15 cellular contexts compared by ENCODE assay signal in the genomic region with DNA sequence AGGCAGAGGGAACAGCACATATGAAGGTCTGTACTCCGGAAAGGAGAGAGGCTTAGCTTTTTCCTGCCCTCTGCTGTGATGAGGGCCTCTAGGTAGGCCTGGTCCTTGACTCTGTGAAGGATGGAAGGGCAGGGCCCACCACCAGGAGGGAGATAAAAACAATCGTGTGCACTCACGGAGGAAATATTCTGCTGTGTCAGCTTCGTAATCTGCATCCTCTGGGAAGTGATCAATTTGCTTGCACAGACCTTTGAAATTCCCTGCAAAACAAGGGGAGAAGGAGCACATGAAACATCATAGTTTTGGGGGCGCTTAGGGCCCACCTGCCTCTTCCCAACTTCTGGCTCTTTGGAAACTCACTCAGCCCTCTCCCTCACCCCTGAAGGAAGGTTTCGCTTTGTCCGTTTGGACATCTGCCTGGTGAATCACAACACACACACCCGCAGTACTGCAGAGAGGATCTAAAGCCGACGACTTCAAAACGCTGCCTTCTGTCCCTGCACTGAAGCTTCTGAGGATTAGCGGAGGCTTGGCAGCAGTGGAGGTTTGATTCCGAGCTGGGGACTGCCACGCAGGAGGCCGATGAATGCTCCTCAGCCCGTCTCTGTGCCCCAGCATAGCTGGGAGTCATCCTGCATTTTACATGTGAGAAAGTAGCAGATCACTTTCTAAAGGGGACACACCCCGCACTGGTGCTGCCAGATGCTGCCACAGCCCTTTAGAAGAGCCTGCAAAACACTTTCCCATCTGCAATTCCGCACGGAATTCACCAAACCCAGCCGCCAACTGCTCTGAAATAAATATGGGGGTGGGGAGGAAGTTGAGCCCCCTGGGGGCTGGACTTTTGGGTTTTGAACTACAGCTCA. TPM values are rescaled to one million over a fixed set of nuclear protein-coding genes. Genes with fewer than 3 reads are reported as not detected.
DNase-seq lines count a peak whose midpoint lies in the region; ATAC-seq, FAIRE-seq and TF ChIP-seq lines count a peak whose summit lies in the region.
"Had no signal": no experiment of that assay in that cellular context is flagged by ENCODE, and none has a peak within 500 bp of the region (broad histone marks: within the 10 kb centered on the region; RNA-seq: fewer than 3 reads in every experiment).

No MANE protein-coding gene starts in this region.

- H3K9ac ChIP-seq in astrocyte (ENCODE audit: low read length) = peak overlapping the region; percentile 33

- H3K4me1 ChIP-seq in astrocyte (ENCODE audit: insufficient read depth, low read length) (peaks cover 5% of the 10 kb centered on the region), aorta (ENCODE audit: control insufficient read depth in 1 of 2, insufficient read depth in 2 of 2, low read length in 2 of 2) (no peaks in the 10 kb centered on the region)
- H3K4me1 ChIP-seq: left ventricle myocardium inferior had no signal

- H3K27ac ChIP-seq in astrocyte (ENCODE audit: low read depth, low read length) (no peak overlapping the region), aorta (ENCODE audit: low read depth in 1 of 2, low read length in 2 of 2) (no peak overlapping the region)
- H3K27ac ChIP-seq: 22Rv1, left ventricle myocardium inferior, neutrophil had no signal

- no peak for TF ChIP-seq CTCF in astrocyte (IDR thresholded peaks at IDR 0.05; ENCODE audit: insufficient read depth, low read depth, low read length)
- TF ChIP-seq CTCF in glutamatergic neuron (IDR thresholded peaks at IDR 0.05; ENCODE audit: partially characterized antibody, unreplicated experiment) = no peak

- WGBS in aorta, 2 donors = 40 to 47% methylated on average over 20 of the region's 20 CpGs

- peak; percentile 48 for DNase-seq in DMS 273 (lab: John Stamatoyannopoulos, UW; ENCODE audit: unreplicated experiment)
- no peak for DNase-seq in DMS 273 treated with DMSO at 0.1 percent for 48 hours (lab: John Stamatoyannopoulos, UW)
- peak; percentile 53 for DNase-seq in astrocyte (ENCODE audit: low read depth)
- peak; percentile 38 for DNase-seq in glutamatergic neuron
- peak; percentile 16 to 63 for DNase-seq in aorta
- DNase-seq in NCI-H1417 (lab: John Stamatoyannopoulos, UW) = no peak
- no peak for DNase-seq in activated CD8-positive, alpha-beta memory T cell treated with anti-CD3 and anti-CD28 coated beads, Interleukin-2, amount 50 U/mL, for 48 hours
- DNase-seq: GDM1, left ventricle myocardium inferior, NCI-H1930 had no signal

- H3K4me3 Mint-ChIP-seq in astrocyte (ENCODE audit: unreplicated experiment) (no peak overlapping the region), glutamatergic neuron (ENCODE audit: unreplicated experiment) (peak overlapping the region; percentile 77)

- H3K4me1 Mint-ChIP-seq in astrocyte (ENCODE audit: low read depth, unreplicated experiment) = peaks cover 10% of the 10 kb centered on the region
- H3K4me1 Mint-ChIP-seq in glutamatergic neuron (ENCODE audit: low read depth, unreplicated experiment) = peaks cover 66% of the 10 kb centered on the region

- peak overlapping the region; percentile 71 for H3K4me2 ChIP-seq in astrocyte (ENCODE audit: low read length)

- H3K36me3 ChIP-seq in astrocyte (ENCODE audit: insufficient read depth, low read length) (no peaks in the 10 kb centered on the region), aorta (ENCODE audit: control insufficient read depth in 1 of 2, insufficient read depth in 2 of 2, low read length in 1 of 2) (no peaks in the 10 kb centered on the region)
- H3K36me3 ChIP-seq: left ventricle myocardium inferior, neutrophil had no signal

- H3K4me3 ChIP-seq in astrocyte (ENCODE audit: insufficient read depth, low read depth, low read length) (peak overlapping the region; percentile 14), aorta (ENCODE audit: low read length in 2 of 2) (no peak overlapping the region)
- H3K4me3 ChIP-seq: left ventricle myocardium inferior had no signal

- H3K27me3 ChIP-seq in astrocyte (ENCODE audit: insufficient read depth, low read length) (peaks cover 27% of the 10 kb centered on the region), aorta (ENCODE audit: control insufficient read depth in 1 of 2, insufficient read depth in 2 of 2, low read length in 1 of 2) (no peaks in the 10 kb centered on the region)

- H3K27ac Mint-ChIP-seq in astrocyte (ENCODE audit: unreplicated experiment) (no peak overlapping the region), glutamatergic neuron (ENCODE audit: unreplicated experiment) (peak overlapping the region; percentile 96)

- H4K20me1 ChIP-seq in astrocyte (ENCODE audit: insufficient read depth, low read length) = no peaks in the 10 kb centered on the region

- H3K27me3 Mint-ChIP-seq in astrocyte (ENCODE audit: low read depth, unreplicated experiment) = peaks cover 48% of the 10 kb centered on the region
- peaks cover 14% of the 10 kb centered on the region for H3K27me3 Mint-ChIP-seq in glutamatergic neuron (ENCODE audit: unreplicated experiment)

- no peak for FAIRE-seq in astrocyte (lab: Jason Lieb, UNC)
- FAIRE-seq: bronchial epithelial cell, RCC 7860 had no signal

- H3K36me3 Mint-ChIP-seq in astrocyte (ENCODE audit: low read depth, unreplicated experiment) = no peaks in the 10 kb centered on the region
- peaks cover 8% of the 10 kb centered on the region for H3K36me3 Mint-ChIP-seq in glutamatergic neuron (ENCODE audit: unreplicated experiment)

- H3K9me3 ChIP-seq in astrocyte (ENCODE audit: insufficient read depth, low read depth, low read length) (no peaks in the 10 kb centered on the region), aorta (ENCODE audit: control insufficient read depth, low read length) (no peaks in the 10 kb centered on the region)
- H3K9me3 ChIP-seq: left ventricle myocardium inferior, neutrophil had no signal

- H3K9me3 Mint-ChIP-seq in astrocyte (ENCODE audit: unreplicated experiment) = peaks cover 6% of the 10 kb centered on the region
- H3K9me3 Mint-ChIP-seq in glutamatergic neuron (ENCODE audit: unreplicated experiment) = peaks cover 23% of the 10 kb centered on the region

- intact Hi-C loops in aorta (cut with DNase I) = no loop called here

- H2AFZ ChIP-seq in astrocyte (ENCODE audit: low read depth, low read length) = peak overlapping the region; percentile 13

- peak; percentile 34 for ATAC-seq in aorta (ENCODE audit: low FRiP score)
- ATAC-seq in GM18873 (IDR thresholded peaks at IDR 0.05; ENCODE audit: low FRiP score, unreplicated experiment) = no peak

- H3K79me2 ChIP-seq in astrocyte (ENCODE audit: insufficient read depth, low read length) = no peaks in the 10 kb centered on the region

RNA-seq across cellular contexts. Expression of gene EIF3D, which starts 58.6 kb away (rescaled TPM):
- total RNA-seq in astrocyte = 147 and 168 TPM in 2 replicates
- 143 TPM for total RNA-seq in glutamatergic neuron (ENCODE audit: unreplicated experiment)
- 100 to 1,000 TPM; 122 to 146 TPM for total RNA-seq in aorta
- 100 to 1,000 TPM; 157 to 236 TPM for polyA plus RNA-seq in aorta

Comparison
In these comparisons a context has a peak if more than half of its experiments do, and no peak if none do; other contexts are left out.
1. DNase-seq: peak in DMS 273 (single experiment), astrocyte (single experiment), glutamatergic neuron (single experiment) and aorta (2 of 2); none in DMS 273 treated with DMSO at 0.1 percent for 48 hours (single experiment), NCI-H1417 (0 of 3) and activated CD8-positive, alpha-beta memory T cell treated with anti-CD3 and anti-CD28 coated beads, Interleukin-2, amount 50 U/mL, for 48 hours (single experiment).